Comparison of ENCODE assay signal across 15 cellular contexts in the genomic region with DNA sequence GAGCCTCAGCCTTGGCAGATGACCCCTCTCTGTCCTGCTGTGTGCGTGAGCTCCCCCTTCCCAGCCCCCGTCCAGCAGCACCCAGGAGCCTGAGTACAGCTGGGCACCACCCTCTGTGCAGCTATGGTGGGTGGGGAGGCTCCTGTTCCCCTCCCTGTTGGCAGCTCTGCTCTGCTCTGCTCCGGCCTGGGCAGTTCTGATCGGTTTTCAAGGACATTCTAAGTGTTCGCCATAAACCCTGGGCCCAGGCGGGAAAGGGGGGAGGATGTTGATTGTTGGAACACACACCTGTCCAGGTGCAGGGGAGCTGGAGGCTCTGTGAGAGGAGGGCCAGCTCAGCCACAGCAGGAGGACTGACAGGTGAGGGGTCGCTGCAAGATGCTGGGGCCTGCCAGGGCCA. TPM values are rescaled to one million over a fixed set of nuclear protein-coding genes. Genes with fewer than 3 reads are reported as not detected.
"Had no signal": no experiment of that assay in that cellular context is flagged by ENCODE, and none has a peak within 500 bp of the region (broad histone marks: within the 10 kb centered on the region; RNA-seq: fewer than 3 reads in every experiment).

A gene (plus strand): TSS at position 262 of the 400 bp plus-strand sequence. CDS start 711 bp downstream, outside the sequence.

- DNase-seq: activated B cell treated with CpG ODN at 0.5 μM for 24 hours; activated CD4-positive, alpha-beta T cell treated with anti-CD3 and anti-CD28 coated beads, Interleukin-2, amount 10 ng/mL, durations not matched to agents 24 days and 14 days; activated CD8-positive, alpha-beta memory T cell treated with anti-CD3 and anti-CD28 coated beads for 24 hours; activated naive CD4-positive, alpha-beta T cell treated with anti-CD3 and anti-CD28 coated beads for 36 hours; islet precursor cell; naive thymus-derived CD4-positive, alpha-beta T cell; nucleus accumbens; psoas muscle; sigmoid colon; stimulated activated CD4-positive, alpha-beta T cell treated with anti-CD3 and anti-CD28 coated beads, Interleukin-2, amount 100 ng/mL, for 24 hours; stimulated activated naive CD4-positive, alpha-beta T cell treated with Interleukin-2 at 50 U/mL for 16 hours; T-helper 17 cell had no signal

- FAIRE-seq: TTC549 had no signal

- H3K27ac ChIP-seq: gastroesophageal sphincter, psoas muscle, sigmoid colon, suprapubic skin had no signal

- H3K4me3 ChIP-seq: gastroesophageal sphincter, psoas muscle, sigmoid colon, suprapubic skin had no signal

- H3K9me3 ChIP-seq: gastroesophageal sphincter, psoas muscle, sigmoid colon, suprapubic skin had no signal

- H3K27me3 ChIP-seq: gastroesophageal sphincter, sigmoid colon, suprapubic skin had no signal

- H3K36me3 ChIP-seq: gastroesophageal sphincter, sigmoid colon, suprapubic skin had no signal

RNA-seq across cellular contexts. Expression of the gene that starts here (rescaled TPM):
- total RNA-seq: activated B cell treated with CpG ODN at 0.5 μM for 24 hours; activated CD4-positive, alpha-beta T cell treated with anti-CD3 and anti-CD28 coated beads, Interleukin-2, amount 10 ng/mL, durations not matched to agents 24 days and 14 days; activated naive CD4-positive, alpha-beta T cell treated with anti-CD3 and anti-CD28 coated beads for 36 hours; naive thymus-derived CD4-positive, alpha-beta T cell; T-helper 17 cell had no signal
- polyA plus RNA-seq: naive thymus-derived CD4-positive, alpha-beta T cell had no signal
